In the genomic region with DNA sequence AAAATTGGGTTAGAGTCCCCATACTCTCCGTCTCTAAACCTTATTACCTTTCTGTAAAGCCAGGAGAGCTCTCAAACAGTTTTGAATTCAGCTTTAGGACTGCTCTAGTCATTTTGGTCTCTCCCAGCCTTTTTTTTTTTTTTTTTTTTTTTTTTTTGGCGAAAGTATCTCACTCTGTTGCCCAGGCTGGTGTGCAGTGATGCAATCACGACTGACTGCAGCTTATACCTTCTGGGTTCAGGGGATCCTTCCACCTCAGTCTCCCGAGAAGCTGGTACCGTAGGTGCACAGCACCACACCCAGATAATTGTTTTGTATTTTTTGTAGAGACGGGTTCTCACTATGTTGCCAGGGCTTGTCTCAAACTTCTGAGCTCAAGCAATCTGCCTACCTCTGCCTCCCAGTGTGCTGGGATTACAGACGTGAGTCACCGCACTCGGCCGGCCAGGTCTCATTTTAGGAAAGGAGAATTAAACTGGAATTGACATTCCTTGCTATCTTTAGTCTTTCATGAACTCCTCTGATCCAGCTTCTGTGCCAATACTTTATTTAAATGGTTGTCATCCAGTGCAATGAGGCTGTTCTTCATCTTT, we compare ENCODE assay signal across 20 cellular contexts. TPM values are rescaled to one million over a fixed set of nuclear protein-coding genes. Genes with fewer than 3 reads are reported as not detected.
DNase-seq lines count a peak whose midpoint lies in the region; ATAC-seq and TF ChIP-seq lines count a peak whose summit lies in the region.
"Had no signal": no experiment of that assay in that cellular context is flagged by ENCODE, and none has a peak within 500 bp of the region (broad histone marks: within the 10 kb centered on the region; RNA-seq: fewer than 3 reads in every experiment).

No MANE protein-coding gene starts in this region.

- 70% methylated on average over 9 of the region's 10 CpGs for WGBS in right lobe of liver (ENCODE audit: insufficient coverage, low coverage, low lambda C conversion rate, missing lambda C conversion rate)

- intact Hi-C loops in right lobe of liver (cut with DNase I): loop anchor here in 1 of 2 donors (10.0 kb wide), 1 partner anchor 576 kb away; no protein-coding TSS in a partner anchor

- no peak for TF ChIP-seq CTCF in coronary artery (IDR thresholded peaks at IDR 0.05)
- TF ChIP-seq CTCF in nephron (IDR thresholded peaks at IDR 0.05; ENCODE audit: unreplicated experiment in 3 of 3): no peak
- no peak for TF ChIP-seq CTCF in right lobe of liver (IDR thresholded peaks at IDR 0.05)

- H3K27ac ChIP-seq in coronary artery (peak overlapping the region; percentile 35 to 72), right lobe of liver (no peak overlapping the region)
- H3K27ac ChIP-seq: BLaER1, ovary, stomach had no signal

- DNase-seq in Daoy (ENCODE audit: low read depth) (peak; percentile 60), RPMI7951 (ENCODE audit: low read depth) (peak; percentile 67), coronary artery (ENCODE audit: low spot score) (no peak), NCI-H1105 treated with DMSO at 0.1 percent for 48 hours (lab: John Stamatoyannopoulos, UW) (no peak), right lobe of liver (no peak)
- no peak for DNase-seq in stimulated activated CD4-positive, alpha-beta T cell treated with anti-CD3 and anti-CD28 coated beads, Interleukin-2, amount 100 ng/mL, for 48 hours
- no peak for DNase-seq in stimulated activated CD4-positive, alpha-beta T cell treated with anti-CD3 and anti-CD28 coated beads, Interleukin-12 subunit alpha, Interleukin-12 subunit beta, amount 100 ng/mL, for 4 hours
- DNase-seq: activated CD4-positive, alpha-beta T cell treated with anti-CD3 and anti-CD28 coated beads for 4 hours; activated naive CD4-positive, alpha-beta T cell treated with anti-CD3 and anti-CD28 coated beads, Interleukin-2, amount 50 U/mL, for 16 hours; activated T-cell treated with anti-CD3 and anti-CD28 coated beads, Interleukin-2, amount 50 U/mL, for 72 hours; left cardiac atrium; naive B cell; NCI-H146; NCI-H774; ovary; Right ventricle myocardium superior; stomach; T-helper 1 cell had no signal

- H3K9me3 ChIP-seq in right lobe of liver: no peaks in the 10 kb centered on the region
- H3K9me3 ChIP-seq: BLaER1, ovary, stomach had no signal

- peak overlapping the region; percentile 26 for H3K4me3 ChIP-seq in coronary artery
- H3K4me3 ChIP-seq in right lobe of liver: no peak overlapping the region
- H3K4me3 ChIP-seq: BLaER1, ovary, stomach had no signal

- no peaks in the 10 kb centered on the region for H3K36me3 ChIP-seq in right lobe of liver
- H3K36me3 ChIP-seq: BLaER1, ovary, stomach had no signal

- no peaks in the 10 kb centered on the region for H3K27me3 ChIP-seq in right lobe of liver
- H3K27me3 ChIP-seq: BLaER1, ovary, stomach had no signal

- H3K4me3 Mint-ChIP-seq in nephron: no peak overlapping the region
- H3K4me3 Mint-ChIP-seq: activated T-cell treated with anti-CD3 and anti-CD28 coated beads, Interleukin-2, amount 50 U/mL, for 72 hours; naive B cell had no signal

- no peaks in the 10 kb centered on the region for H3K27me3 Mint-ChIP-seq in nephron (ENCODE audit: low read depth)
- H3K27me3 Mint-ChIP-seq: naive B cell had no signal

- no peaks in the 10 kb centered on the region for H3K4me1 ChIP-seq in right lobe of liver
- H3K4me1 ChIP-seq: BLaER1, stomach had no signal

- H3K36me3 Mint-ChIP-seq in nephron (ENCODE audit: low read depth): no peaks in the 10 kb centered on the region
- H3K36me3 Mint-ChIP-seq: naive B cell had no signal

- H3K27ac Mint-ChIP-seq in nephron: peak overlapping the region in 2 of 3 experiments; percentile 1 to 11
- H3K27ac Mint-ChIP-seq: activated T-cell treated with anti-CD3 and anti-CD28 coated beads, Interleukin-2, amount 50 U/mL, for 72 hours; naive B cell had no signal

- no peak for ATAC-seq in right lobe of liver
- ATAC-seq: activated T-cell treated with anti-CD3 and anti-CD28 coated beads, Interleukin-2, amount 50 U/mL, for 72 hours had no signal

- no peaks in the 10 kb centered on the region for H3K9me3 Mint-ChIP-seq in nephron
- H3K9me3 Mint-ChIP-seq: activated T-cell treated with anti-CD3 and anti-CD28 coated beads, Interleukin-2, amount 50 U/mL, for 72 hours; naive B cell had no signal

- peaks cover 39% of the 10 kb centered on the region for H3K4me1 Mint-ChIP-seq in nephron
- H3K4me1 Mint-ChIP-seq: naive B cell had no signal

- TF ChIP-seq POLR2A in right lobe of liver (IDR thresholded peaks at IDR 0.05): no peak

RNA-seq across cellular contexts. Expression of a gene that starts 31.4 kb away (rescaled TPM):
- total RNA-seq in Daoy (2014; rRNA removed; shearing (Covaris generic)): 58.6 and 59.7 TPM in 2 replicates
- total RNA-seq in RPMI7951 (2014; rRNA removed; shearing (Covaris generic)): 151 and 200 TPM in 2 replicates
- 10 to 100 TPM; 24.1 to 44.5 (median 28.4) TPM for total RNA-seq in right lobe of liver

Comparison
In these comparisons a context has a peak if more than half of its experiments do, and no peak if none do; other contexts are left out.
1. DNase-seq: peak in Daoy (single experiment) and RPMI7951 (single experiment); none in coronary artery (single experiment), NCI-H1105 treated with DMSO at 0.1 percent for 48 hours (single experiment), stimulated activated CD4-positive, alpha-beta T cell treated with anti-CD3 and anti-CD28 coated beads, Interleukin-2, amount 100 ng/mL, for 48 hours (0 of 2), right lobe of liver (0 of 3) and stimulated activated CD4-positive, alpha-beta T cell treated with anti-CD3 and anti-CD28 coated beads, Interleukin-12 subunit alpha, Interleukin-12 subunit beta, amount 100 ng/mL, for 4 hours (single experiment).
2. H3K27ac ChIP-seq: peak in coronary artery (2 of 2); none in right lobe of liver (0 of 3).